1 cellular context compared by ENCODE assay signal in genomic region chr3:161252143-161252542, GRCh38.
TF ChIP-seq lines count a peak whose summit lies in the region.

No MANE protein-coding gene starts in this region.

TF ChIP-seq in K562, 482 proteins besides CTCF, POLR2A, EP300 and RAD21:
- TF ChIP-seq CEBPG (CRISPR knock-in tag; IDR thresholded peaks at IDR 0.05) (no peak), CEBPG (tag; conservative IDR thresholded peaks at IDR 0.05 in 1 of 2, IDR thresholded peaks at IDR 0.05 in 1 of 2) (peak in 1 of 2 experiments; percentile 72; a peak in 2 of 4 replicates), BDP1 (IDR thresholded peaks at IDR 0.05; ENCODE audit: insufficient read depth, insufficient read length) (no peak), BRF2 (IDR thresholded peaks at IDR 0.05; ENCODE audit: borderline replicate concordance, insufficient read depth, insufficient read length) (no peak), CEBPB (tag; IDR thresholded peaks at IDR 0.05) (peak; percentile 66), ZNF778 (CRISPR knock-in tag; IDR thresholded peaks at IDR 0.05) (no peak), IRF9 (tag; IDR thresholded peaks at IDR 0.05) (no peak)
